Comparison of ENCODE assay signal across 28 cellular contexts in genomic region chr2:75519843-75520242, GRCh38. TPM values are rescaled to one million over a fixed set of nuclear protein-coding genes. Genes with fewer than 3 reads are reported as not detected.
A peak's percentile ranks its signal among the peaks of the same experiment; 100 is the strongest.
DNase-seq lines count a peak whose midpoint lies in the region; ATAC-seq, FAIRE-seq and TF ChIP-seq lines count a peak whose summit lies in the region.
"Had no signal": no experiment of that assay in that cellular context is flagged by ENCODE, and none has a peak within 500 bp of the region (broad histone marks: within the 10 kb centered on the region; RNA-seq: fewer than 3 reads in every experiment).

No MANE protein-coding gene starts in this region.

- no peak overlapping the region for H2AFZ ChIP-seq in HepG2 (ENCODE audit: low read length)

- H3K27ac ChIP-seq in HepG2 (ENCODE audit: extremely low read length, insufficient read depth, low read length) (peak overlapping the region; percentile 92), right lobe of liver (peak overlapping the region; percentile 80 to 95 (median 93)), substantia nigra (ENCODE audit: low read depth, low read length, poor library complexity, severe bottlenecking) (no peak overlapping the region)
- H3K27ac ChIP-seq: 22Rv1, BLaER1 had no signal

- CTCF ChIA-PET in HepG2 (lab: Yijun Ruan, JAX; ENCODE audit: low intra/inter-chr PET ratio, low total read pairs), result no interaction called here

- H4K20me1 ChIP-seq in HepG2 (ENCODE audit: insufficient read depth, low read length), result no peaks in the 10 kb centered on the region
- H4K20me1 ChIP-seq: BLaER1 had no signal

- TF ChIP-seq POLR2A in HepG2 (IDR thresholded peaks at IDR 0.05; ENCODE audit: insufficient read depth in 1 of 2, low read depth in 2 of 2, low read length in 2 of 2) (no peak), right lobe of liver (IDR thresholded peaks at IDR 0.05) (no peak)

- H3K4me3 ChIP-seq in HepG2 (replicated peaks in 1 of 3; ENCODE audit: insufficient read depth in 1 of 3, low read depth in 2 of 3, low read length in 3 of 3) (no peak overlapping the region), right lobe of liver (no peak overlapping the region)
- H3K4me3 ChIP-seq: BLaER1, GM12878 had no signal

- TF ChIP-seq RAD21 in HepG2 (CRISPR knock-in tag; IDR thresholded peaks at IDR 0.05), result no peak

- FAIRE-seq in HepG2 (lab: Jason Lieb, UNC), result no peak
- FAIRE-seq: A204.1, GM12878, GM12892, GM18507 had no signal

- H3K9me3 Mint-ChIP-seq in HFFc6, result no peaks in the 10 kb centered on the region
- H3K9me3 Mint-ChIP-seq in osteocyte (ENCODE audit: unreplicated experiment), result no peaks in the 10 kb centered on the region
- no peaks in the 10 kb centered on the region for H3K9me3 Mint-ChIP-seq in activated T-cell treated with anti-CD3 and anti-CD28 coated beads, Interleukin-2, amount 50 U/mL, for 24 hours
- H3K9me3 Mint-ChIP-seq: CD8-positive, alpha-beta memory T cell had no signal

- H3K4me3 Mint-ChIP-seq in HFFc6, result no peak overlapping the region
- H3K4me3 Mint-ChIP-seq in osteocyte (ENCODE audit: unreplicated experiment), result no peak overlapping the region
- H3K4me3 Mint-ChIP-seq in activated T-cell treated with anti-CD3 and anti-CD28 coated beads, Interleukin-2, amount 50 U/mL, for 24 hours, result no peak overlapping the region
- H3K4me3 Mint-ChIP-seq: CD14-positive monocyte; CD4-positive, alpha-beta memory T cell; CD4-positive, CD25-positive, alpha-beta regulatory T cell; CD8-positive, alpha-beta memory T cell had no signal

- in situ Hi-C loops in HepG2 (cut with HindIII; ENCODE audit: extremely low pct_ligation_motif_present, low pct_unique_long_range_greater_than_20kb) (loop anchor here (5.0 kb wide), 1 partner anchor 52 kb away; no protein-coding TSS in a partner anchor), ACHN (cut with HindIII; ENCODE audit: low pct_ligation_motif_present, low pct_unique_long_range_greater_than_20kb, low sequenced_read_pairs) (no loop called here)

- H3K4me1 Mint-ChIP-seq in HFFc6 (ENCODE audit: low read depth) (peaks cover 29% of the 10 kb centered on the region), osteocyte (ENCODE audit: unreplicated experiment) (peaks cover 32% of the 10 kb centered on the region)
- H3K4me1 Mint-ChIP-seq in activated T-cell treated with anti-CD3 and anti-CD28 coated beads, Interleukin-2, amount 50 U/mL, for 24 hours (ENCODE audit: low read depth), result peaks cover 5% of the 10 kb centered on the region
- H3K4me1 Mint-ChIP-seq: CD14-positive monocyte; CD4-positive, alpha-beta memory T cell; CD4-positive, CD25-positive, alpha-beta regulatory T cell; CD8-positive, alpha-beta memory T cell had no signal

- H3K9me3 ChIP-seq in HepG2 (ENCODE audit: low read length) (no peaks in the 10 kb centered on the region), right lobe of liver (no peaks in the 10 kb centered on the region)
- H3K9me3 ChIP-seq: BE2C, BLaER1 had no signal

- peaks cover 63% of the 10 kb centered on the region for H3K79me2 ChIP-seq in HepG2 (ENCODE audit: insufficient read depth, low read length)

- TF ChIP-seq EP300 in HepG2 (IDR thresholded peaks at IDR 0.05; ENCODE audit: low read depth in 2 of 2, low read length in 2 of 2) (no peak), HepG2 (CRISPR knock-in tag; IDR thresholded peaks at IDR 0.05; ENCODE audit: borderline replicate concordance) (no peak)

- H3K36me3 Mint-ChIP-seq in HFFc6 (ENCODE audit: low read depth) (peaks cover 56% of the 10 kb centered on the region), osteocyte (ENCODE audit: unreplicated experiment) (peaks cover 40% of the 10 kb centered on the region)
- no peaks in the 10 kb centered on the region for H3K36me3 Mint-ChIP-seq in activated T-cell treated with anti-CD3 and anti-CD28 coated beads, Interleukin-2, amount 50 U/mL, for 24 hours (ENCODE audit: low read depth)
- H3K36me3 Mint-ChIP-seq: CD14-positive monocyte; CD4-positive, alpha-beta memory T cell; CD4-positive, CD25-positive, alpha-beta regulatory T cell; CD8-positive, alpha-beta memory T cell had no signal

- H3K4me1 ChIP-seq in HepG2 (ENCODE audit: insufficient read depth, low read length), result peaks cover 100% of the 10 kb centered on the region
- peaks cover 0 to 54% (median 23%) of the 10 kb centered on the region in 4 donors for H3K4me1 ChIP-seq in right lobe of liver
- H3K4me1 ChIP-seq: BE2C, BLaER1 had no signal

- TF ChIP-seq CTCF in HFFc6 (IDR thresholded peaks at IDR 0.05) (no peak), HepG2 (CRISPR knock-in tag; IDR thresholded peaks at IDR 0.05) (no peak), right lobe of liver (IDR thresholded peaks at IDR 0.05) (no peak), osteocyte (IDR thresholded peaks at IDR 0.05) (no peak)

- peaks cover 1% of the 10 kb centered on the region; the same call in 1 of the 2 replicates for H3K27me3 Mint-ChIP-seq in HFFc6 (ENCODE audit: insufficient read depth)
- H3K27me3 Mint-ChIP-seq in osteocyte (ENCODE audit: unreplicated experiment), result no peaks in the 10 kb centered on the region
- H3K27me3 Mint-ChIP-seq in activated T-cell treated with anti-CD3 and anti-CD28 coated beads, Interleukin-2, amount 50 U/mL, for 24 hours, result peaks cover 33% of the 10 kb centered on the region

- peak overlapping the region; percentile 20; the same call in 1 of the 2 replicates for H3K4me2 ChIP-seq in HepG2 (ENCODE audit: low read depth, low read length)
- H3K4me2 ChIP-seq: BLaER1 had no signal

- peak overlapping the region; percentile 36 for H3K27ac Mint-ChIP-seq in HFFc6
- H3K27ac Mint-ChIP-seq in osteocyte (ENCODE audit: unreplicated experiment), result peak overlapping the region; percentile 0
- no peak overlapping the region for H3K27ac Mint-ChIP-seq in activated T-cell treated with anti-CD3 and anti-CD28 coated beads, Interleukin-2, amount 50 U/mL, for 24 hours
- H3K27ac Mint-ChIP-seq: CD4-positive, alpha-beta memory T cell; CD4-positive, CD25-positive, alpha-beta regulatory T cell; CD8-positive, alpha-beta memory T cell had no signal

- H3K27me3 ChIP-seq in HepG2 (ENCODE audit: control insufficient read depth in 1 of 2, insufficient read depth in 2 of 2, low read length in 2 of 2) (no peaks in the 10 kb centered on the region), right lobe of liver (no peaks in the 10 kb centered on the region)
- H3K27me3 ChIP-seq: BE2C, BLaER1 had no signal

- H3K36me3 ChIP-seq in HepG2 (replicated peaks in 1 of 2; ENCODE audit: control insufficient read depth in 1 of 2, insufficient read depth in 2 of 2, low read length in 2 of 2) (peaks cover 26 to 48% of the 10 kb centered on the region in 2 experiments), right lobe of liver (no peaks in the 10 kb centered on the region)
- H3K36me3 ChIP-seq: BE2C, BLaER1 had no signal

- intact Hi-C loops in HepG2 (cut with micrococcal nuclease; ENCODE audit: unreplicated experiment) (no loop called here), right lobe of liver (cut with DNase I) (no loop called here)

- DNase-seq in HFFc6 (no peak), HepG2 (ENCODE audit: low spot score) (no peak), right lobe of liver (no peak), osteocyte (ENCODE audit: extremely low spot score, unreplicated experiment) (no peak), ACHN (no peak), A172 (ENCODE audit: low spot score) (no peak), substantia nigra (lab: John Stamatoyannopoulos, UW) (no peak)
- no peak for DNase-seq in activated T-cell treated with anti-CD3 and anti-CD28 coated beads, Interleukin-2, amount 50 U/mL, for 24 hours
- DNase-seq: BE2C; C1 segment of cervical spinal cord; CD4-positive, alpha-beta memory T cell; CD4-positive, CD25-positive, alpha-beta regulatory T cell; CD8-positive, alpha-beta memory T cell; COR-L47; DMS 273 treated with DMSO at 0.1 percent for 48 hours; DMS153; DMS53; DMS79; DND-41; EL; GDM1 had no signal

- POLR2A ChIA-PET in HepG2 (lab: Yijun Ruan, JAX), result interaction anchor here (0.8 to 7.8 kb wide), 6 partner anchors 9 to 51 kb away, joined by 3 to 118 read pairs (median 32); partner anchors contain the start of gene EVA1A

- ATAC-seq in HepG2 (no peak), right lobe of liver (no peak)
- ATAC-seq: GM12878 had no signal

- BruUV-seq in HepG2 (replicated peaks; lab: Mats Ljungman, UMichigan), result no TSS peak

- H3K9ac ChIP-seq in HepG2 (ENCODE audit: insufficient read depth, low read depth, low read length), result peak overlapping the region; percentile 66
- H3K9ac ChIP-seq: BLaER1 had no signal

TF ChIP-seq in HepG2, 621 proteins besides CTCF, POLR2A, EP300 and RAD21 (continues in another document):
- TF ChIP-seq SOX13 (IDR thresholded peaks at IDR 0.05) (no peak), SOX13 (CRISPR knock-in tag; conservative IDR thresholded peaks at IDR 0.05 in 1 of 2, IDR thresholded peaks at IDR 0.05 in 1 of 2) (no peak), AGO2 (optimal IDR thresholded peaks at IDR 0.05; ENCODE audit: low read depth, low read length) (peak; percentile 12), ZNF292 (CRISPR knock-in tag; IDR thresholded peaks at IDR 0.05; ENCODE audit: borderline replicate concordance, low read depth) (no peak)

RNA-seq across cellular contexts. Expression of gene EVA1A, which starts 40.9 kb away (rescaled TPM):
- total RNA-seq in HFFc6 (2021; fragmentation: NEBNext Ultra II Directional; extraction: Animal tissue kit (Norgen Biotek cat#: 25700)), result 10 to 100 TPM; 61.7 to 75.2 (median 68.8) TPM
- total RNA-seq in HepG2 (2016; rRNA removed; fragmentation: Illumina TruSeq; extraction: Trizol) (55.9 and 57.8 TPM in 2 replicates), right lobe of liver (100 to 1,000 TPM in 2 of 6 experiments, 10 to 100 TPM in 4; 30.6 to 125 (median 74.5) TPM), osteocyte (30.7 and 33.5 TPM in 2 replicates)
- total RNA-seq in HepG2 (2016; cell fraction: cytosol; rRNA removed; fragmentation: Illumina TruSeq; extraction: Trizol; ENCODE audit: low read depth), result 25.1 and 29.0 TPM in 2 replicates
- total RNA-seq in HepG2 (2016; cell fraction: insoluble cytoplasmic fraction; rRNA removed; fragmentation: Illumina TruSeq; extraction: Trizol), result 52.7 and 57.5 TPM in 2 replicates
- total RNA-seq in HepG2 (2016; cell fraction: membrane; rRNA removed; fragmentation: Illumina TruSeq; extraction: Trizol), result 48.2 and 58.4 TPM in 2 replicates
- total RNA-seq in HepG2 (2016; cell fraction: nucleus; rRNA removed; fragmentation: Illumina TruSeq; extraction: Trizol), result 46.1 and 58.2 TPM in 2 replicates
- polyA plus RNA-seq in HepG2 (2011; rRNA removed), result 57.5 and 65.4 TPM in 2 replicates
- polyA plus RNA-seq in HepG2 (2011; cell fraction: cytosol; rRNA removed), result 53.6 and 68.8 TPM in 2 replicates
- 77.6 and 80.4 TPM in 2 replicates for polyA plus RNA-seq in HepG2 (2011; cell fraction: nucleus; rRNA removed)
- polyA plus RNA-seq in HepG2 (2012), result 44.8 and 48.8 TPM in 2 replicates
- 23.6 and 36.8 TPM in 2 replicates for polyA plus RNA-seq in HepG2 (2016; cell fraction: cytosol; fragmentation: Illumina TruSeq; extraction: Trizol; ENCODE audit: low read depth)
- 46.2 and 49.2 TPM in 2 replicates for polyA plus RNA-seq in HepG2 (2016; cell fraction: insoluble cytoplasmic fraction; fragmentation: Illumina TruSeq; extraction: Trizol; ENCODE audit: low read depth)
- 37.8 and 44.2 TPM in 2 replicates for polyA plus RNA-seq in HepG2 (2016; cell fraction: membrane; fragmentation: Illumina TruSeq; extraction: Trizol; ENCODE audit: low read depth)
- 60.9 and 62.0 TPM in 2 replicates for polyA plus RNA-seq in HepG2 (2016; cell fraction: nucleus; fragmentation: Illumina TruSeq; extraction: Trizol; ENCODE audit: insufficient read depth, low read depth)
- 186 TPM in 1 of 2 replicates, not detected in the other for polyA minus RNA-seq in HepG2 (2011; rRNA and poly(A)+ RNA removed; ENCODE audit: low replicate concordance)
- 51.4 TPM in 2 replicates for polyA minus RNA-seq in HepG2 (2011; cell fraction: cytosol; rRNA and poly(A)+ RNA removed)
- 70.1 and 71.3 TPM in 2 replicates for polyA minus RNA-seq in HepG2 (2011; cell fraction: nucleus; rRNA and poly(A)+ RNA removed)
- total RNA-seq in A172 (2014; rRNA removed; shearing (Covaris generic)), result 24.6 and 38.3 TPM in 2 replicates
- total RNA-seq: CD4-positive, alpha-beta memory T cell; CD4-positive, CD25-positive, alpha-beta regulatory T cell; CD8-positive, alpha-beta memory T cell had no signal
- polyA plus RNA-seq: CD14-positive monocyte; CD4-positive, alpha-beta memory T cell; CD4-positive, CD25-positive, alpha-beta regulatory T cell; CD8-positive, alpha-beta memory T cell had no signal
